Comparison of ENCODE assay signal across 9 cellular contexts in the genomic region with DNA sequence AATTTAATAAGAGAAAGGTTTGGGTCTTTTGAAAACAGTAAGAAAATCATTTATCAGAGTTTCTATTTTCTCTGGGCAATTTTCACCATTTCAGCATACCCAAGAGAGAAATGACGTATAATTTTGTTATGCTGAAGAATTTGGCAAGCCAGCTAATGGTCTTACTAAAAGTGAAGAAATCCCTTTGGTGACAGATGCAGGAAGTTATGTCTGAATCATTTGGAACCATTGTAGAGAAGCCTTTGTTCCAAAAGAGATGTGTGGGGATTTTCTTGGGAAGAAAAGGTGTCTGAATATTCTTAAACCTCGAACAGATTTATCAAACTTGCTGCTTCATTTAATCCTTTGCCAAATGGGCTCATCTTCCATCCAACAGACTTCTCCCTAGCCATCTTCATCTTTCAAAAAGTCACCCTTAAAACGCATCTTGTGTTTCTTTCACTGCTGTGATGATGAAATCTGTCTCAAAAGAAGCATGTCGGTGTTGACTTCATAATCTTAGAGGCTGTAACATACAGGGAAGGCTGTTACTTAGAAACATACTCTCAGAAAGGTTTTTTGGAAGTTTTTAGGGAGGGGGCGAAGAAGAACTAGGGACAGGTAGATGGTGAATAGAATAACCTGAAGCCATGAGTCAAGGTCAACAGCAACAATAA. TPM values are rescaled to one million over a fixed set of nuclear protein-coding genes. Genes with fewer than 3 reads are reported as not detected.
DNase-seq lines count a peak whose midpoint lies in the region; ATAC-seq and TF ChIP-seq lines count a peak whose summit lies in the region.
"Had no signal": no experiment of that assay in that cellular context is flagged by ENCODE, and none has a peak within 500 bp of the region (broad histone marks: within the 10 kb centered on the region; RNA-seq: fewer than 3 reads in every experiment).

No MANE protein-coding gene starts in this region.

- H3F3A ChIP-seq in SU-DHL-6 (ENCODE audit: insufficient read depth) (peaks cover 40% of the 10 kb centered on the region), MM.1S (ENCODE audit: insufficient read depth, low read length) (no peaks in the 10 kb centered on the region)

- peaks cover 0 to 7% of the 10 kb centered on the region in 2 donors for H3K4me1 Mint-ChIP-seq in natural killer cell treated with Interleukin-12 subunit alpha and Interleukin-12 subunit beta and Interleukin-15 and Interleukin-18, amount 100 ng/mL, for 72 hours (ENCODE audit: low read depth in 2 of 2)

- WGBS in sigmoid colon, 2 donors = 83 to 84% methylated on average over 5 of the region's 5 CpGs

- no peaks in the 10 kb centered on the region for H3K27me3 Mint-ChIP-seq in natural killer cell treated with Interleukin-12 subunit alpha and Interleukin-12 subunit beta and Interleukin-15 and Interleukin-18, amount 100 ng/mL, for 72 hours

- H3K4me1 ChIP-seq in foreskin keratinocyte (peaks cover 22% of the 10 kb centered on the region), sigmoid colon (peaks cover 0 to 11% (median 7%) of the 10 kb centered on the region in 4 donors), MM.1S (ENCODE audit: low read length) (no peaks in the 10 kb centered on the region)

- peak overlapping the region; percentile 44 for H3K9ac ChIP-seq in SU-DHL-6 (ENCODE audit: low read length)
- H3K9ac ChIP-seq in MM.1S (ENCODE audit: low read length) = no peak overlapping the region

- H3K9me3 ChIP-seq in SU-DHL-6 (ENCODE audit: insufficient read depth, low read length) = no peaks in the 10 kb centered on the region
- H3K9me3 ChIP-seq in sigmoid colon = no peaks in the 10 kb centered on the region
- H3K9me3 ChIP-seq in MM.1S (replicated peaks; ENCODE audit: insufficient read depth, low read length) = no peaks in the 10 kb centered on the region

- H3K36me3 ChIP-seq in SU-DHL-6 (ENCODE audit: low read length) (no peaks in the 10 kb centered on the region), sigmoid colon (no peaks in the 10 kb centered on the region), MM.1S (replicated peaks; ENCODE audit: insufficient read depth, low read length) (no peaks in the 10 kb centered on the region)

- TF ChIP-seq CTCF in SU-DHL-6 (IDR thresholded peaks at IDR 0.05; ENCODE audit: insufficient read depth, low read length, poor library complexity, severe bottlenecking) (no peak), foreskin keratinocyte (conservative IDR thresholded peaks at IDR 0.05) (no peak), sigmoid colon (IDR thresholded peaks at IDR 0.05) (no peak), MM.1S (IDR thresholded peaks at IDR 0.05; ENCODE audit: low read length) (no peak)

- no peaks in the 10 kb centered on the region for H3K9me2 ChIP-seq in SU-DHL-6 (replicated peaks; ENCODE audit: insufficient read depth, low read length)
- no peaks in the 10 kb centered on the region for H3K9me2 ChIP-seq in MM.1S (replicated peaks; ENCODE audit: insufficient read depth, low read length)

- no peaks in the 10 kb centered on the region for H3K9me3 Mint-ChIP-seq in natural killer cell treated with Interleukin-12 subunit alpha and Interleukin-12 subunit beta and Interleukin-15 and Interleukin-18, amount 100 ng/mL, for 72 hours

- no peak for TF ChIP-seq EP300 in sigmoid colon (IDR thresholded peaks at IDR 0.05)

- intact Hi-C loops in sigmoid colon (cut with DNase I) = no loop called here

- peak overlapping the region; percentile 74 for H3K4me2 ChIP-seq in SU-DHL-6 (ENCODE audit: low read depth, low read length, poor library complexity, severe bottlenecking)
- H3K4me2 ChIP-seq in MM.1S (ENCODE audit: low read depth, low read length) = no peak overlapping the region

- H2AFZ ChIP-seq in SU-DHL-6 (ENCODE audit: low read depth, low read length, severe bottlenecking) (peak overlapping the region; percentile 29), MM.1S (ENCODE audit: low read length) (no peak overlapping the region)

- TF ChIP-seq POLR2A in sigmoid colon (IDR thresholded peaks at IDR 0.05) = no peak

- H3K4me3 ChIP-seq in SU-DHL-6 (ENCODE audit: insufficient read depth, low read length, poor library complexity, severe bottlenecking) (no peak overlapping the region), sigmoid colon (no peak overlapping the region), MM.1S (ENCODE audit: low read length) (no peak overlapping the region)

- H3K36me3 Mint-ChIP-seq in natural killer cell treated with Interleukin-12 subunit alpha and Interleukin-12 subunit beta and Interleukin-15 and Interleukin-18, amount 100 ng/mL, for 72 hours = no peaks in the 10 kb centered on the region

- ATAC-seq in foreskin keratinocyte (peak; percentile 89), GM21825 (IDR thresholded peaks at IDR 0.05; ENCODE audit: unreplicated experiment) (no peak), GM19455 (IDR thresholded peaks at IDR 0.05; ENCODE audit: unreplicated experiment) (no peak)
- no peak for ATAC-seq in natural killer cell treated with Interleukin-12 subunit alpha and Interleukin-12 subunit beta and Interleukin-15 and Interleukin-18, amount 100 ng/mL, for 72 hours

- no peaks in the 10 kb centered on the region for H3K27me3 ChIP-seq in SU-DHL-6 (ENCODE audit: low read length)
- H3K27me3 ChIP-seq in foreskin keratinocyte = no peaks in the 10 kb centered on the region
- no peaks in the 10 kb centered on the region for H3K27me3 ChIP-seq in sigmoid colon
- no peaks in the 10 kb centered on the region for H3K27me3 ChIP-seq in MM.1S (replicated peaks; ENCODE audit: insufficient read depth, low read length)

- H3K27ac ChIP-seq in SU-DHL-6 (ENCODE audit: low read depth, low read length) (peak overlapping the region; percentile 85), foreskin keratinocyte (peak overlapping the region; percentile 63), sigmoid colon (peak overlapping the region in 3 of 4 donors; percentile 30 to 66 (median 53)), MM.1S (ENCODE audit: low read length) (no peak overlapping the region)

- peaks cover 6% of the 10 kb centered on the region for H3K79me2 ChIP-seq in SU-DHL-6 (ENCODE audit: insufficient read depth, low read length)
- H3K79me2 ChIP-seq in MM.1S (ENCODE audit: low read length) = no peaks in the 10 kb centered on the region

- no peak overlapping the region for H3K4me3 Mint-ChIP-seq in natural killer cell treated with Interleukin-12 subunit alpha and Interleukin-12 subunit beta and Interleukin-15 and Interleukin-18, amount 100 ng/mL, for 72 hours

- H3K27ac Mint-ChIP-seq in natural killer cell treated with Interleukin-12 subunit alpha and Interleukin-12 subunit beta and Interleukin-15 and Interleukin-18, amount 100 ng/mL, for 72 hours = peak overlapping the region in 1 of 2 donors; percentile 0

- peak; percentile 41 for DNase-seq in GF-D8 (lab: John Stamatoyannopoulos, UW)
- DNase-seq in foreskin keratinocyte = peak; percentile 85 to 93
- DNase-seq in sigmoid colon = no peak
- DNase-seq in MM.1S = no peak
- no peak for DNase-seq in natural killer cell treated with Interleukin-12 subunit alpha and Interleukin-12 subunit beta and Interleukin-15 and Interleukin-18, amount 100 ng/mL, for 72 hours (ENCODE audit: low spot score)
- DNase-seq: activated T-cell treated with anti-CD3 and anti-CD28 coated beads, Interleukin-2, amount 50 U/mL, for 48 hours had no signal

- H4K20me1 ChIP-seq in SU-DHL-6 (ENCODE audit: low read depth, low read length) (no peaks in the 10 kb centered on the region), MM.1S (ENCODE audit: insufficient read depth, low read length) (no peaks in the 10 kb centered on the region)

RNA-seq across cellular contexts. Expression of a gene that starts 39.5 kb away (rescaled TPM):
- total RNA-seq in foreskin keratinocyte (9.8 and 13.8 TPM in 2 replicates), sigmoid colon (100 to 1,000 TPM in 3 of 4 donors, 10 to 100 TPM in 1; 71.7 to 182 (median 132) TPM)
- polyA plus RNA-seq in foreskin keratinocyte (7.9 and 11.0 TPM in 2 replicates), sigmoid colon (10 to 100 TPM; 26.4 to 57.7 (median 35.5) TPM)
- 10 to 100 TPM; 39.0 to 53.5 TPM for total RNA-seq in natural killer cell treated with Interleukin-12 subunit alpha and Interleukin-12 subunit beta and Interleukin-15 and Interleukin-18, amount 100 ng/mL, for 72 hours

RNA-seq across cellular contexts. Expression of a gene that starts 43.1 kb away (rescaled TPM):
- total RNA-seq in foreskin keratinocyte = not detected in 2 replicates
- polyA plus RNA-seq in foreskin keratinocyte = not detected in 2 replicates
- total RNA-seq in sigmoid colon = 1 to 10 TPM in 3 of 4 donors, under 1 TPM in 1; 0.95 to 3.9 (median 2.7) TPM
- polyA plus RNA-seq in sigmoid colon = under 1 TPM in 2 of 3 donors, not detected in 1; 0.58 to 0.60 TPM
- total RNA-seq in natural killer cell treated with Interleukin-12 subunit alpha and Interleukin-12 subunit beta and Interleukin-15 and Interleukin-18, amount 100 ng/mL, for 72 hours = under 1 TPM in 1 of 2 donors, not detected in 1; 0.05 TPM

Comparison
In these comparisons a context has a peak if more than half of its experiments do, and no peak if none do; other contexts are left out.
1. DNase-seq: peak in GF-D8 (single experiment) and foreskin keratinocyte (2 of 2); none in sigmoid colon (single experiment), MM.1S (single experiment) and natural killer cell treated with Interleukin-12 subunit alpha and Interleukin-12 subunit beta and Interleukin-15 and Interleukin-18, amount 100 ng/mL, for 72 hours (single experiment).